ENCODE assay signal across 1 cellular context in genomic region chr3:72163809-72164634, GRCh38.
TF ChIP-seq lines count a peak whose summit lies in the region.

No MANE protein-coding gene starts in this region.

TF ChIP-seq in GM12878, 131 proteins besides CTCF, POLR2A, EP300 and RAD21 (continued from another document and continues in another):
- TF ChIP-seq CEBPZ (IDR thresholded peaks at IDR 0.05; ENCODE audit: low read depth, low read length) (no peak), ZNF217 (IDR thresholded peaks at IDR 0.05) (peak; percentile 97), ESRRA (IDR thresholded peaks at IDR 0.05; ENCODE audit: low read length) (no peak), ASH2L (IDR thresholded peaks at IDR 0.05; ENCODE audit: borderline replicate concordance, low read depth) (no peak), SP1 (IDR thresholded peaks at IDR 0.05; ENCODE audit: low read depth, low read length) (peak; percentile 75), NKRF (conservative IDR thresholded peaks at IDR 0.05) (peak; percentile 61; the same call in 1 of the 2 replicates), RUNX3 (IDR thresholded peaks at IDR 0.05; ENCODE audit: low read length) (peak; percentile 97), KDM1A (IDR thresholded peaks at IDR 0.05; ENCODE audit: borderline replicate concordance) (peak; percentile 60; the same call in 1 of the 2 replicates), SMAD5 (IDR thresholded peaks at IDR 0.05; ENCODE audit: low read depth) (0 out of 2 replicates have a peak, but pooled peaks have one; percentile 50), ETV6 (conservative IDR thresholded peaks at IDR 0.05 in 1 of 2, IDR thresholded peaks at IDR 0.05 in 1 of 2; ENCODE audit: borderline replicate concordance in 1 of 2, low read depth in 1 of 2) (peak in 1 of 2 experiments; percentile 87; a peak in 2 of 4 replicates), IKZF2 (IDR thresholded peaks at IDR 0.05) (peak; percentile 97), ZNF622 (IDR thresholded peaks at IDR 0.05) (no peak), ZSCAN29 (IDR thresholded peaks at IDR 0.05) (peak; percentile 34; the same call in 1 of the 2 replicates), TBL1XR1 (IDR thresholded peaks at IDR 0.05; ENCODE audit: low read depth, low read length) (peak; percentile 99), PAX5 (IDR thresholded peaks at IDR 0.05; ENCODE audit: borderline replicate concordance, low read depth, low read length) (peak; percentile 96), NR2F1 (conservative IDR thresholded peaks at IDR 0.05) (peak; percentile 99), MYB (IDR thresholded peaks at IDR 0.05; ENCODE audit: borderline replicate concordance, low read depth, low read length) (0 out of 2 replicates have a peak, but pooled peaks have one; percentile 10), CHD1 (IDR thresholded peaks at IDR 0.05; ENCODE audit: low read depth, low read length) (no peak), NBN (IDR thresholded peaks at IDR 0.05) (peak; percentile 89), WRNIP1 (IDR thresholded peaks at IDR 0.05; ENCODE audit: borderline replicate concordance, low read depth, low read length) (peak; percentile 47; the same call in 1 of the 2 replicates), MYC (IDR thresholded peaks at IDR 0.05; ENCODE audit: insufficient read depth, insufficient read length, insufficient replicate concordance, low read length, severe bottlenecking) (no peak), HDGF (IDR thresholded peaks at IDR 0.05) (no peak), SIX5 (IDR thresholded peaks at IDR 0.05; ENCODE audit: low read depth, low read length, severe bottlenecking) (no peak), CHD2 (IDR thresholded peaks at IDR 0.05; ENCODE audit: borderline replicate concordance, low read depth, low read length) (peak; percentile 48; the same call in 1 of the 2 replicates), TCF3 (IDR thresholded peaks at IDR 0.05; ENCODE audit: borderline replicate concordance, insufficient read depth, low read depth, low read length) (peak; percentile 93; the same call in 1 of the 2 replicates), RFX5 (IDR thresholded peaks at IDR 0.05; ENCODE audit: low read depth, low read length) (no peak), RAD51 (IDR thresholded peaks at IDR 0.05) (no peak; the same call in 1 of the 2 replicates), MAX (IDR thresholded peaks at IDR 0.05; ENCODE audit: low read depth, low read length) (peak; percentile 49; the same call in 1 of the 2 replicates), TCF12 (IDR thresholded peaks at IDR 0.05; ENCODE audit: low read depth, low read length) (peak; percentile 98), RCOR1 (conservative IDR thresholded peaks at IDR 0.05; ENCODE audit: low read depth, low read length) (peak; percentile 78), ATF3 (IDR thresholded peaks at IDR 0.05; ENCODE audit: borderline replicate concordance, extremely low read depth, low read depth, low read length) (peak; percentile 69; the same call in 1 of the 2 replicates), JUND (IDR thresholded peaks at IDR 0.05; ENCODE audit: low read depth, low read length) (no peak)
- TF ChIP-seq, protein P1, sequence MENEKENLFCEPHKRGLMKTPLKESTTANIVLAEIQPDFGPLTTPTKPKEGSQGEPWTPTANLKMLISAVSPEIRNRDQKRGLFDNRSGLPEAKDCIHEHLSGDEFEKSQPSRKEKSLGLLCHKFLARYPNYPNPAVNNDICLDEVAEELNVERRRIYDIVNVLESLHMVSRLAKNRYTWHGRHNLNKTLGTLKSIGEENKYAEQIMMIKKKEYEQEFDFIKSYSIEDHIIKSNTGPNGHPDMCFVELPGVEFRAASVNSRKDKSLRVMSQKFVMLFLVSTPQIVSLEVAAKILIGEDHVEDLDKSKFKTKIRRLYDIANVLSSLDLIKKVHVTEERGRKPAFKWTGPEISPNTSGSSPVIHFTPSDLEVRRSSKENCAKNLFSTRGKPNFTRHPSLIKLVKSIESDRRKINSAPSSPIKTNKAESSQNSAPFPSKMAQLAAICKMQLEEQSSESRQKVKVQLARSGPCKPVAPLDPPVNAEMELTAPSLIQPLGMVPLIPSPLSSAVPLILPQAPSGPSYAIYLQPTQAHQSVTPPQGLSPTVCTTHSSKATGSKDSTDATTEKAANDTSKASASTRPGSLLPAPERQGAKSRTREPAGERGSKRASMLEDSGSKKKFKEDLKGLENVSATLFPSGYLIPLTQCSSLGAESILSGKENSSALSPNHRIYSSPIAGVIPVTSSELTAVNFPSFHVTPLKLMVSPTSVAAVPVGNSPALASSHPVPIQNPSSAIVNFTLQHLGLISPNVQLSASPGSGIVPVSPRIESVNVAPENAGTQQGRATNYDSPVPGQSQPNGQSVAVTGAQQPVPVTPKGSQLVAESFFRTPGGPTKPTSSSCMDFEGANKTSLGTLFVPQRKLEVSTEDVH (IDR thresholded peaks at IDR 0.05; ENCODE audit: low read depth, partially characterized antibody) = no peak
- TF ChIP-seq, protein P2, sequence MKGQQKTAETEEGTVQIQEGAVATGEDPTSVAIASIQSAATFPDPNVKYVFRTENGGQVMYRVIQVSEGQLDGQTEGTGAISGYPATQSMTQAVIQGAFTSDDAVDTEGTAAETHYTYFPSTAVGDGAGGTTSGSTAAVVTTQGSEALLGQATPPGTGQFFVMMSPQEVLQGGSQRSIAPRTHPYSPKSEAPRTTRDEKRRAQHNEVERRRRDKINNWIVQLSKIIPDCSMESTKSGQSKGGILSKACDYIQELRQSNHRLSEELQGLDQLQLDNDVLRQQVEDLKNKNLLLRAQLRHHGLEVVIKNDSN (IDR thresholded peaks at IDR 0.05; ENCODE audit: borderline replicate concordance, extremely low read length, insufficient read depth, low read depth, low read length) = no peak
- TF ChIP-seq, protein P3, sequence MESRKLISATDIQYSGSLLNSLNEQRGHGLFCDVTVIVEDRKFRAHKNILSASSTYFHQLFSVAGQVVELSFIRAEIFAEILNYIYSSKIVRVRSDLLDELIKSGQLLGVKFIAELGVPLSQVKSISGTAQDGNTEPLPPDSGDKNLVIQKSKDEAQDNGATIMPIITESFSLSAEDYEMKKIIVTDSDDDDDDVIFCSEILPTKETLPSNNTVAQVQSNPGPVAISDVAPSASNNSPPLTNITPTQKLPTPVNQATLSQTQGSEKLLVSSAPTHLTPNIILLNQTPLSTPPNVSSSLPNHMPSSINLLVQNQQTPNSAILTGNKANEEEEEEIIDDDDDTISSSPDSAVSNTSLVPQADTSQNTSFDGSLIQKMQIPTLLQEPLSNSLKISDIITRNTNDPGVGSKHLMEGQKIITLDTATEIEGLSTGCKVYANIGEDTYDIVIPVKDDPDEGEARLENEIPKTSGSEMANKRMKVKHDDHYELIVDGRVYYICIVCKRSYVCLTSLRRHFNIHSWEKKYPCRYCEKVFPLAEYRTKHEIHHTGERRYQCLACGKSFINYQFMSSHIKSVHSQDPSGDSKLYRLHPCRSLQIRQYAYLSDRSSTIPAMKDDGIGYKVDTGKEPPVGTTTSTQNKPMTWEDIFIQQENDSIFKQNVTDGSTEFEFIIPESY (IDR thresholded peaks at IDR 0.05) = no peak
- TF ChIP-seq, protein P4, sequence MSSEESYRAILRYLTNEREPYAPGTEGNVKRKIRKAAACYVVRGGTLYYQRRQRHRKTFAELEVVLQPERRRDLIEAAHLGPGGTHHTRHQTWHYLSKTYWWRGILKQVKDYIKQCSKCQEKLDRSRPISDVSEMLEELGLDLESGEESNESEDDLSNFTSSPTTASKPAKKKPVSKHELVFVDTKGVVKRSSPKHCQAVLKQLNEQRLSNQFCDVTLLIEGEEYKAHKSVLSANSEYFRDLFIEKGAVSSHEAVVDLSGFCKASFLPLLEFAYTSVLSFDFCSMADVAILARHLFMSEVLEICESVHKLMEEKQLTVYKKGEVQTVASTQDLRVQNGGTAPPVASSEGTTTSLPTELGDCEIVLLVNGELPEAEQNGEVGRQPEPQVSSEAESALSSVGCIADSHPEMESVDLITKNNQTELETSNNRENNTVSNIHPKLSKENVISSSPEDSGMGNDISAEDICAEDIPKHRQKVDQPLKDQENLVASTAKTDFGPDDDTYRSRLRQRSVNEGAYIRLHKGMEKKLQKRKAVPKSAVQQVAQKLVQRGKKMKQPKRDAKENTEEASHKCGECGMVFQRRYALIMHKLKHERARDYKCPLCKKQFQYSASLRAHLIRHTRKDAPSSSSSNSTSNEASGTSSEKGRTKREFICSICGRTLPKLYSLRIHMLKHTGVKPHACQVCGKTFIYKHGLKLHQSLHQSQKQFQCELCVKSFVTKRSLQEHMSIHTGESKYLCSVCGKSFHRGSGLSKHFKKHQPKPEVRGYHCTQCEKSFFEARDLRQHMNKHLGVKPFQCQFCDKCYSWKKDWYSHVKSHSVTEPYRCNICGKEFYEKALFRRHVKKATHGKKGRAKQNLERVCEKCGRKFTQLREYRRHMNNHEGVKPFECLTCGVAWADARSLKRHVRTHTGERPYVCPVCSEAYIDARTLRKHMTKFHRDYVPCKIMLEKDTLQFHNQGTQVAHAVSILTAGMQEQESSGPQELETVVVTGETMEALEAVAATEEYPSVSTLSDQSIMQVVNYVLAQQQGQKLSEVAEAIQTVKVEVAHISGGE (CRISPR knock-in tag; IDR thresholded peaks at IDR 0.05) = no peak
- TF ChIP-seq, protein P5, sequence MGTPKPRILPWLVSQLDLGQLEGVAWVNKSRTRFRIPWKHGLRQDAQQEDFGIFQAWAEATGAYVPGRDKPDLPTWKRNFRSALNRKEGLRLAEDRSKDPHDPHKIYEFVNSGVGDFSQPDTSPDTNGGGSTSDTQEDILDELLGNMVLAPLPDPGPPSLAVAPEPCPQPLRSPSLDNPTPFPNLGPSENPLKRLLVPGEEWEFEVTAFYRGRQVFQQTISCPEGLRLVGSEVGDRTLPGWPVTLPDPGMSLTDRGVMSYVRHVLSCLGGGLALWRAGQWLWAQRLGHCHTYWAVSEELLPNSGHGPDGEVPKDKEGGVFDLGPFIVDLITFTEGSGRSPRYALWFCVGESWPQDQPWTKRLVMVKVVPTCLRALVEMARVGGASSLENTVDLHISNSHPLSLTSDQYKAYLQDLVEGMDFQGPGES (IDR thresholded peaks at IDR 0.05) = no peak
